ENCODE assay signal across 19 cellular contexts in genomic region chr1:106296431-106296830, GRCh38.
A peak's percentile ranks its signal among the peaks of the same experiment; 100 is the strongest.
DNase-seq lines count a peak whose midpoint lies in the region; ATAC-seq, FAIRE-seq and TF ChIP-seq lines count a peak whose summit lies in the region.
"Had no signal": no experiment of that assay in that cellular context is flagged by ENCODE, and none has a peak within 500 bp of the region (broad histone marks: within the 10 kb centered on the region; RNA-seq: fewer than 3 reads in every experiment).

No MANE protein-coding gene starts in this region.

- no peak for TF ChIP-seq RAD21 in HepG2 (CRISPR knock-in tag; IDR thresholded peaks at IDR 0.05)

- peaks cover 50% of the 10 kb centered on the region for H3K9me3 ChIP-seq in HepG2 (ENCODE audit: low read length)
- H3K9me3 ChIP-seq in right lobe of liver: no peaks in the 10 kb centered on the region
- H3K9me3 ChIP-seq in OCI-LY3 (ENCODE audit: insufficient read depth, low read length): no peaks in the 10 kb centered on the region

- H3K4me2 ChIP-seq in HepG2 (ENCODE audit: low read depth, low read length): no peak overlapping the region
- H3K4me2 ChIP-seq in OCI-LY3 (ENCODE audit: low read length): peak overlapping the region; percentile 73
- H3K4me2 ChIP-seq: GM23338 had no signal

- BruUV-seq in HepG2 (replicated peaks; lab: Mats Ljungman, UMichigan): no TSS peak

- DNase-seq in HepG2 (ENCODE audit: low spot score) (no peak), right lobe of liver (no peak), frontal cortex (ENCODE audit: low spot score in 2 of 2) (no peak), D341Med (ENCODE audit: low spot score) (no peak), NCI-H748 (lab: John Stamatoyannopoulos, UW; ENCODE audit: unreplicated experiment) (no peak), islet precursor cell (no peak)
- DNase-seq: 8988T; C1 segment of cervical spinal cord; Calu3; CD4-positive, alpha-beta memory T cell; COR-L47; DND-41; GDM1; H9 had no signal

- no peaks in the 10 kb centered on the region for H4K20me1 ChIP-seq in HepG2 (ENCODE audit: insufficient read depth, low read length)
- no peaks in the 10 kb centered on the region for H4K20me1 ChIP-seq in OCI-LY3 (ENCODE audit: insufficient read depth, low read length)

- intact Hi-C loops in HepG2 (cut with micrococcal nuclease; ENCODE audit: unreplicated experiment) (no loop called here), right lobe of liver (cut with DNase I) (no loop called here)

- CTCF ChIA-PET in HepG2 (lab: Yijun Ruan, JAX; ENCODE audit: low intra/inter-chr PET ratio, low total read pairs): no interaction called here

- no peak overlapping the region for H3K9ac ChIP-seq in HepG2 (ENCODE audit: insufficient read depth, low read depth, low read length)
- H3K9ac ChIP-seq in OCI-LY3 (ENCODE audit: low read length): no peak overlapping the region

- ATAC-seq in HepG2: no peak
- no peak for ATAC-seq in right lobe of liver
- ATAC-seq: GM12878, GM23338, HCT116 had no signal

- in situ Hi-C loops in HepG2 (cut with HindIII; ENCODE audit: extremely low pct_ligation_motif_present, low pct_unique_long_range_greater_than_20kb): no loop called here

- H3K27ac ChIP-seq in HepG2 (ENCODE audit: extremely low read length, insufficient read depth, low read length) (no peak overlapping the region), right lobe of liver (no peak overlapping the region), OCI-LY3 (ENCODE audit: low read length) (no peak overlapping the region)

- TF ChIP-seq POLR2A in HepG2 (IDR thresholded peaks at IDR 0.05; ENCODE audit: insufficient read depth in 1 of 2, low read depth in 2 of 2, low read length in 2 of 2): no peak
- no peak for TF ChIP-seq POLR2A in right lobe of liver (IDR thresholded peaks at IDR 0.05)

- POLR2A ChIA-PET in HepG2 (lab: Yijun Ruan, JAX): no interaction called here

- TF ChIP-seq EP300 in HepG2 (IDR thresholded peaks at IDR 0.05; ENCODE audit: low read depth in 2 of 2, low read length in 2 of 2): no peak
- no peak for TF ChIP-seq EP300 in HepG2 (CRISPR knock-in tag; IDR thresholded peaks at IDR 0.05; ENCODE audit: borderline replicate concordance)

- H3K4me3 ChIP-seq in HepG2 (replicated peaks in 1 of 3; ENCODE audit: insufficient read depth in 1 of 3, low read depth in 2 of 3, low read length in 3 of 3): no peak overlapping the region
- no peak overlapping the region for H3K4me3 ChIP-seq in right lobe of liver
- H3K4me3 ChIP-seq in OCI-LY3 (ENCODE audit: low read length): 0 out of 2 replicates have a peak overlapping the region, but pooled peaks have one; percentile 59
- H3K4me3 ChIP-seq: GM12878, GM23338 had no signal

- FAIRE-seq in HepG2 (lab: Jason Lieb, UNC) (no peak), frontal cortex (lab: Jason Lieb, UNC) (peak; percentile 71)
- FAIRE-seq: GM12878, GM19239 had no signal

- H2AFZ ChIP-seq in HepG2 (ENCODE audit: low read length) (no peak overlapping the region), OCI-LY3 (ENCODE audit: low read depth, low read length) (peak overlapping the region; percentile 67; the same call in 1 of the 2 replicates)
- H2AFZ ChIP-seq: GM23338 had no signal

- H3K79me2 ChIP-seq in HepG2 (ENCODE audit: insufficient read depth, low read length): no peaks in the 10 kb centered on the region
- H3K79me2 ChIP-seq in OCI-LY3 (ENCODE audit: low read length): no peaks in the 10 kb centered on the region

- no peaks in the 10 kb centered on the region for H3K36me3 ChIP-seq in HepG2 (replicated peaks in 1 of 2; ENCODE audit: control insufficient read depth in 1 of 2, insufficient read depth in 2 of 2, low read length in 2 of 2)
- H3K36me3 ChIP-seq in right lobe of liver: no peaks in the 10 kb centered on the region
- no peaks in the 10 kb centered on the region for H3K36me3 ChIP-seq in OCI-LY3 (replicated peaks; ENCODE audit: low read depth, low read length)

- H3K4me1 ChIP-seq in HepG2 (ENCODE audit: insufficient read depth, low read length): no peaks in the 10 kb centered on the region
- H3K4me1 ChIP-seq in right lobe of liver: no peaks in the 10 kb centered on the region
- peaks cover 5% of the 10 kb centered on the region for H3K4me1 ChIP-seq in OCI-LY3 (ENCODE audit: low read length)

- H3K27me3 ChIP-seq in HepG2 (ENCODE audit: control insufficient read depth in 1 of 2, insufficient read depth in 2 of 2, low read length in 2 of 2) (no peaks in the 10 kb centered on the region), right lobe of liver (no peaks in the 10 kb centered on the region), OCI-LY3 (ENCODE audit: low read depth, low read length) (no peaks in the 10 kb centered on the region)

- TF ChIP-seq CTCF in HepG2 (CRISPR knock-in tag; IDR thresholded peaks at IDR 0.05) (no peak), right lobe of liver (IDR thresholded peaks at IDR 0.05) (no peak), OCI-LY3 (IDR thresholded peaks at IDR 0.05; ENCODE audit: low read depth, low read length) (no peak)

- 10% methylated on average over 1 of the region's 1 CpG for WGBS in HepG2 (ENCODE audit: low lambda C conversion rate)
- 50% methylated on average over 1 of the region's 1 CpG for WGBS in right lobe of liver (ENCODE audit: insufficient coverage, low coverage, low lambda C conversion rate, missing lambda C conversion rate)

TF ChIP-seq in HepG2, 621 proteins besides CTCF, POLR2A, EP300 and RAD21:
- TF ChIP-seq ZNF773 (CRISPR knock-in tag; IDR thresholded peaks at IDR 0.05; ENCODE audit: borderline replicate concordance): no peak
- TF ChIP-seq SOX5 (CRISPR knock-in tag; IDR thresholded peaks at IDR 0.05; ENCODE audit: borderline replicate concordance): no peak
- no peak for TF ChIP-seq PAF1 (CRISPR knock-in tag; IDR thresholded peaks at IDR 0.05)
- TF ChIP-seq MAFK (conservative IDR thresholded peaks at IDR 0.05 in 1 of 2, IDR thresholded peaks at IDR 0.05 in 1 of 2; ENCODE audit: low read length in 2 of 2): peak in 1 of 2 experiments; percentile 80; a peak in 3 of 4 replicates
- TF ChIP-seq ZNF597 (CRISPR knock-in tag; IDR thresholded peaks at IDR 0.05): no peak
- TF ChIP-seq TFE3 (CRISPR knock-in tag; IDR thresholded peaks at IDR 0.05): no peak
- peak; percentile 67 for TF ChIP-seq MAFF (IDR thresholded peaks at IDR 0.05; ENCODE audit: low read depth, low read length)
